ENCODE assay signal across 12 cellular contexts in the genomic region with DNA sequence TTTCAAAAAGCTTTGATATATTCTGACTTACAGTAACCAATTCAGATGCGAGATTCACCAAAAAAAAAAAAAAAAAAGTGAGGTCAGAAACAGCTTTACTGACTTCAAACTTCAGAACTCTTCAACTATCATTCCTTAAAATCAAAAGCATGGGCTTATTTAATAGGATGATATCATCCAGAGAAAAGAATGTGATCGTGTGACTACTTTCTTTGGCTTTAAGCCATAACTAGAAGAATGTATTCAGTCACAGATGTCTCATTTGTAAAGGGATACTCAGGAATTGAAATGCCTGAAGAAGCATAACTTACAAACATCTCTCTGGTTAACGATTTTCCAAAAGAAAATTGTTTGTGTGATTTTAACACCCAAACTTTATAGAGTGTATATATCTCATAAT. TPM values are rescaled to one million over a fixed set of nuclear protein-coding genes. Genes with fewer than 3 reads are reported as not detected.
DNase-seq lines count a peak whose midpoint lies in the region; ATAC-seq, FAIRE-seq and TF ChIP-seq lines count a peak whose summit lies in the region.
"Had no signal": no experiment of that assay in that cellular context is flagged by ENCODE, and none has a peak within 500 bp of the region (broad histone marks: within the 10 kb centered on the region; RNA-seq: fewer than 3 reads in every experiment).

No MANE protein-coding gene starts in this region.

- H3K36me3 ChIP-seq in A673 (ENCODE audit: insufficient read depth, low read length, poor library complexity, severe bottlenecking) (no peaks in the 10 kb centered on the region), adipocyte (ENCODE audit: control insufficient read depth, insufficient read depth, low read length, severe bottlenecking) (no peaks in the 10 kb centered on the region)
- H3K36me3 ChIP-seq: stomach had no signal

- ATAC-seq in stimulated activated effector memory CD8-positive, alpha-beta T cell treated with anti-CD3 and anti-CD28 coated beads, Interleukin-12 subunit alpha, Interleukin-12 subunit beta, amount 100 ng/mL, for 72 hours: no peak
- no peak for ATAC-seq in HG03196 (IDR thresholded peaks at IDR 0.05; ENCODE audit: unreplicated experiment)
- ATAC-seq in GM21737 (IDR thresholded peaks at IDR 0.05; ENCODE audit: unreplicated experiment): no peak
- ATAC-seq: naive thymus-derived CD8-positive, alpha-beta T cell had no signal

- BruUV-seq in A673 (replicated peaks; lab: Mats Ljungman, UMichigan): no TSS peak

- H3K9ac ChIP-seq in adipocyte (ENCODE audit: low read length): no peak overlapping the region

- peaks cover 7% of the 10 kb centered on the region for H3K36me3 Mint-ChIP-seq in stimulated activated effector memory CD8-positive, alpha-beta T cell treated with anti-CD3 and anti-CD28 coated beads, Interleukin-12 subunit alpha, Interleukin-12 subunit beta, amount 100 ng/mL, for 72 hours

- no peak overlapping the region for H3K4me3 Mint-ChIP-seq in stimulated activated effector memory CD8-positive, alpha-beta T cell treated with anti-CD3 and anti-CD28 coated beads, Interleukin-12 subunit alpha, Interleukin-12 subunit beta, amount 100 ng/mL, for 72 hours
- H3K4me3 Mint-ChIP-seq: naive thymus-derived CD8-positive, alpha-beta T cell had no signal

- DNase-seq in A673 (ENCODE audit: low spot score) (peak; percentile 69), H54 (ENCODE audit: insufficient read length, low spot score) (peak; percentile 12), adipocyte (ENCODE audit: low read depth) (peak; percentile 73), glomerular endothelial cell (ENCODE audit: extremely low read depth, low read depth, low spot score) (peak; percentile 54)
- DNase-seq in stimulated activated effector memory CD8-positive, alpha-beta T cell treated with anti-CD3 and anti-CD28 coated beads, Interleukin-12 subunit alpha, Interleukin-12 subunit beta, amount 100 ng/mL, for 72 hours (ENCODE audit: low spot score in 2 of 2): no peak
- DNase-seq in activated CD4-positive, CD25-positive, alpha-beta regulatory T cell (lab: John Stamatoyannopoulos, UW): no peak
- DNase-seq: naive thymus-derived CD8-positive, alpha-beta T cell; stimulated activated CD4-positive, alpha-beta T cell treated with anti-CD3 and anti-CD28 coated beads, Interleukin-1b, Interleukin-23, amount 100 ng/mL, for 48 hours; stomach; T-helper 1 cell had no signal

- no peak for TF ChIP-seq POLR2A in H54 (IDR thresholded peaks at IDR 0.05; ENCODE audit: low read depth, low read length)

- intact Hi-C loops in A673 (cut with micrococcal nuclease; ENCODE audit: unreplicated experiment): no loop called here

- no peak overlapping the region for H3K27ac Mint-ChIP-seq in stimulated activated effector memory CD8-positive, alpha-beta T cell treated with anti-CD3 and anti-CD28 coated beads, Interleukin-12 subunit alpha, Interleukin-12 subunit beta, amount 100 ng/mL, for 72 hours

- H3K4me1 Mint-ChIP-seq in stimulated activated effector memory CD8-positive, alpha-beta T cell treated with anti-CD3 and anti-CD28 coated beads, Interleukin-12 subunit alpha, Interleukin-12 subunit beta, amount 100 ng/mL, for 72 hours: peaks cover 20% of the 10 kb centered on the region

- H3K9me3 ChIP-seq in A673 (ENCODE audit: low read depth, low read length, poor library complexity, severe bottlenecking) (no peaks in the 10 kb centered on the region), adipocyte (ENCODE audit: control insufficient read depth, low read length) (no peaks in the 10 kb centered on the region)
- H3K9me3 ChIP-seq: stomach had no signal

- FAIRE-seq in H54 (lab: Jason Lieb, UNC): peak; percentile 94

- CTCF ChIA-PET in A673 (lab: Charles Lee): no interaction called here

- POLR2A ChIA-PET in A673 (lab: Charles Lee; ENCODE audit: low non-redundant PET): no interaction called here

- peaks cover 12% of the 10 kb centered on the region for H3K4me1 ChIP-seq in A673 (ENCODE audit: insufficient read depth, low read length, poor library complexity, severe bottlenecking)
- H3K4me1 ChIP-seq in adipocyte (ENCODE audit: control insufficient read depth, insufficient read depth, low read length): peaks cover 23% of the 10 kb centered on the region
- H3K4me1 ChIP-seq: stomach had no signal

- no peaks in the 10 kb centered on the region for H3K27me3 ChIP-seq in A673 (replicated peaks; ENCODE audit: insufficient read depth, low read depth, low read length, poor library complexity)
- no peaks in the 10 kb centered on the region for H3K27me3 ChIP-seq in adipocyte (replicated peaks; ENCODE audit: control insufficient read depth, insufficient read depth, low read length)
- H3K27me3 ChIP-seq: stomach had no signal

- no peak overlapping the region for H3K27ac ChIP-seq in A673 (ENCODE audit: low read depth, low read length, poor library complexity, severe bottlenecking)
- H3K27ac ChIP-seq: stomach had no signal

- H3K4me3 ChIP-seq in A673 (ENCODE audit: low read depth, low read length, poor library complexity, severe bottlenecking): no peak overlapping the region
- no peak overlapping the region for H3K4me3 ChIP-seq in adipocyte (ENCODE audit: low read length)
- H3K4me3 ChIP-seq: stomach had no signal

- H3K9me3 Mint-ChIP-seq in stimulated activated effector memory CD8-positive, alpha-beta T cell treated with anti-CD3 and anti-CD28 coated beads, Interleukin-12 subunit alpha, Interleukin-12 subunit beta, amount 100 ng/mL, for 72 hours: no peaks in the 10 kb centered on the region
- H3K9me3 Mint-ChIP-seq: naive thymus-derived CD8-positive, alpha-beta T cell had no signal

- TF ChIP-seq CTCF in A673 (conservative IDR thresholded peaks at IDR 0.05; ENCODE audit: low read depth, low read length): no peak

RNA-seq across cellular contexts. Expression of gene TPK1, which starts 11.5 kb away (rescaled TPM):
- total RNA-seq in A673 (2021) (1.8 and 3.5 TPM in 2 replicates), glomerular endothelial cell (11.0 and 11.3 TPM in 2 replicates)

Comparison
In these comparisons a context has a peak if more than half of its experiments do, and no peak if none do; other contexts are left out.
1. DNase-seq: peak in A673 (single experiment), H54 (single experiment), adipocyte (single experiment) and glomerular endothelial cell (single experiment); none in stimulated activated effector memory CD8-positive, alpha-beta T cell treated with anti-CD3 and anti-CD28 coated beads, Interleukin-12 subunit alpha, Interleukin-12 subunit beta, amount 100 ng/mL, for 72 hours (0 of 2) and activated CD4-positive, CD25-positive, alpha-beta regulatory T cell (0 of 4).